Comparison of ENCODE assay signal across 8 cellular contexts in genomic region chr1:227563319-227564201, GRCh38. TPM values are rescaled to one million over a fixed set of nuclear protein-coding genes. Genes with fewer than 3 reads are reported as not detected.
A peak's percentile ranks its signal among the peaks of the same experiment; 100 is the strongest.
DNase-seq lines count a peak whose midpoint lies in the region; ATAC-seq and TF ChIP-seq lines count a peak whose summit lies in the region.

Gene ZNF678, plus strand, starts transcription at chr1:227563556. Its CDS starts 87,436 bp downstream, at chr1:227650992.

- no peaks in the 10 kb centered on the region for H3K36me3 ChIP-seq in CD4-positive, CD25-positive, alpha-beta regulatory T cell (ENCODE audit: control insufficient read depth, insufficient read depth, low read length)
- H3K36me3 ChIP-seq in duodenal mucosa (ENCODE audit: control insufficient read depth in 1 of 2, insufficient read depth in 2 of 2, low read length in 2 of 2) (peaks cover 0 to 3% of the 10 kb centered on the region in 2 donors), right lobe of liver (no peaks in the 10 kb centered on the region)

- peaks cover 17% of the 10 kb centered on the region for H3K36me3 Mint-ChIP-seq in CD4-positive, CD25-positive, alpha-beta regulatory T cell
- peaks cover 10% of the 10 kb centered on the region for H3K36me3 Mint-ChIP-seq in activated CD4-positive, alpha-beta memory T cell treated with anti-CD3 and anti-CD28 coated beads for 36 hours

- H3K27me3 Mint-ChIP-seq in CD4-positive, CD25-positive, alpha-beta regulatory T cell: peaks cover 33% of the 10 kb centered on the region
- peaks cover 22% of the 10 kb centered on the region for H3K27me3 Mint-ChIP-seq in activated CD4-positive, alpha-beta memory T cell treated with anti-CD3 and anti-CD28 coated beads for 36 hours

- peak; percentile 60 for TF ChIP-seq POLR2A in right lobe of liver (IDR thresholded peaks at IDR 0.05)

- 4% methylated on average over 9 of the region's 39 CpGs for WGBS in right lobe of liver (ENCODE audit: insufficient coverage, low coverage, low lambda C conversion rate, missing lambda C conversion rate)

- peak; percentile 75 to 88 (median 84) for DNase-seq in CD4-positive, CD25-positive, alpha-beta regulatory T cell
- DNase-seq in NCI-H82 (lab: John Stamatoyannopoulos, UW) (peak; percentile 99), right lobe of liver (peak; percentile 90)
- DNase-seq in activated CD4-positive, alpha-beta memory T cell treated with anti-CD3 and anti-CD28 coated beads for 36 hours: peak; percentile 95
- DNase-seq in stimulated activated CD4-positive, alpha-beta T cell treated with anti-CD3 and anti-CD28 coated beads, Interleukin-4, amount 100 ng/mL, for 24 hours: peak; percentile 92

- H3K27ac Mint-ChIP-seq in CD4-positive, CD25-positive, alpha-beta regulatory T cell: peak within 1 kb of the TSS; percentile 71 to 93 (median 92)
- H3K27ac Mint-ChIP-seq in activated CD4-positive, alpha-beta memory T cell treated with anti-CD3 and anti-CD28 coated beads for 36 hours: peak within 1 kb of the TSS; percentile 92

- H3K27me3 ChIP-seq in CD4-positive, CD25-positive, alpha-beta regulatory T cell (ENCODE audit: control insufficient read depth, insufficient read depth, low read length): peaks cover 2% of the 10 kb centered on the region
- H3K27me3 ChIP-seq in duodenal mucosa (ENCODE audit: control insufficient read depth in 1 of 2, insufficient read depth in 2 of 2, low read length in 2 of 2) (peaks cover 4 to 6% of the 10 kb centered on the region in 2 donors), right lobe of liver (no peaks in the 10 kb centered on the region)

- POLR2A ChIA-PET in activated CD4-positive, alpha-beta memory T cell treated with anti-CD3 and anti-CD28 coated beads for 36 hours (lab: Charles Lee): interaction anchor here (1.0 to 1.5 kb wide), 2 partner anchors 21 to 171 kb away, joined by 4 read pairs; partner anchors contain the start of gene JMJD4

- CTCF ChIA-PET in activated CD4-positive, alpha-beta memory T cell treated with anti-CD3 and anti-CD28 coated beads for 36 hours (lab: Charles Lee): interaction anchor here (0.9 to 3.8 kb wide), 4 partner anchors 10 to 390 kb away, joined by 4 to 37 read pairs (median 6); no protein-coding TSS in a partner anchor

- no peaks in the 10 kb centered on the region for H3K9me3 ChIP-seq in CD4-positive, CD25-positive, alpha-beta regulatory T cell (ENCODE audit: control insufficient read depth in 2 of 2, low read length in 2 of 2)
- H3K9me3 ChIP-seq in duodenal mucosa (ENCODE audit: control insufficient read depth in 1 of 2, low read length in 2 of 2) (no peaks in the 10 kb centered on the region), right lobe of liver (no peaks in the 10 kb centered on the region)

- H3K4me3 Mint-ChIP-seq in CD4-positive, CD25-positive, alpha-beta regulatory T cell: peak within 1 kb of the TSS; percentile 86 to 93 (median 88)
- H3K4me3 Mint-ChIP-seq in activated CD4-positive, alpha-beta memory T cell treated with anti-CD3 and anti-CD28 coated beads for 36 hours: peak within 1 kb of the TSS; percentile 96

- peak within 1 kb of the TSS; percentile 65 to 69 for H3K9ac ChIP-seq in duodenal mucosa (ENCODE audit: low read depth in 1 of 2, low read length in 2 of 2)

- peak; percentile 90 to 91 for ATAC-seq in CD4-positive, CD25-positive, alpha-beta regulatory T cell (ENCODE audit: low read depth in 2 of 2)
- ATAC-seq in GM19452 (IDR thresholded peaks at IDR 0.05; ENCODE audit: unreplicated experiment) (peak; percentile 95), HG03575 (IDR thresholded peaks at IDR 0.05; ENCODE audit: extremely low read depth, insufficient number of reproducible peaks, low FRiP score, unreplicated experiment) (peak; percentile 78), right lobe of liver (peak; percentile 96 to 98 (median 96))

- peaks cover 12% of the 10 kb centered on the region for H3K4me1 ChIP-seq in CD4-positive, CD25-positive, alpha-beta regulatory T cell (ENCODE audit: control insufficient read depth, insufficient read depth, low read length, poor library complexity, severe bottlenecking)
- H3K4me1 ChIP-seq in duodenal mucosa (ENCODE audit: control insufficient read depth in 1 of 2, insufficient read depth in 2 of 2, low read length in 2 of 2) (peaks cover 0 to 3% of the 10 kb centered on the region in 2 donors), right lobe of liver (no peaks in the 10 kb centered on the region)

- H3K4me1 Mint-ChIP-seq in CD4-positive, CD25-positive, alpha-beta regulatory T cell: peaks cover 0 to 53% (median 29%) of the 10 kb centered on the region in 4 donors
- peaks cover 28% of the 10 kb centered on the region for H3K4me1 Mint-ChIP-seq in activated CD4-positive, alpha-beta memory T cell treated with anti-CD3 and anti-CD28 coated beads for 36 hours (ENCODE audit: low read depth)

- intact Hi-C loops in activated CD4-positive, alpha-beta memory T cell treated with anti-CD3 and anti-CD28 coated beads for 36 hours (cut with micrococcal nuclease): loop anchor here (1.0 to 10.0 kb wide), 6 partner anchors 21 to 621 kb away; partner anchors contain the start of genes COQ8A, JMJD4 and SNAP47
- intact Hi-C loops in right lobe of liver (cut with DNase I): loop anchor here in 1 of 2 donors (5.0 kb wide), 1 partner anchor 174 kb away; the partner anchor contains the start of genes JMJD4 and SNAP47

- TF ChIP-seq CTCF in right lobe of liver (IDR thresholded peaks at IDR 0.05): no peak

- H3K9me3 Mint-ChIP-seq in CD4-positive, CD25-positive, alpha-beta regulatory T cell: peaks cover 0 to 6% (median 2%) of the 10 kb centered on the region in 7 donors
- H3K9me3 Mint-ChIP-seq in activated CD4-positive, alpha-beta memory T cell treated with anti-CD3 and anti-CD28 coated beads for 36 hours: no peaks in the 10 kb centered on the region

- H3K27ac ChIP-seq in CD4-positive, CD25-positive, alpha-beta regulatory T cell (ENCODE audit: insufficient read depth, low read length, poor library complexity, severe bottlenecking): peak within 1 kb of the TSS; percentile 76
- H3K27ac ChIP-seq in duodenal mucosa (ENCODE audit: low read depth, low read length) (peak within 1 kb of the TSS; percentile 69), right lobe of liver (peak within 1 kb of the TSS; percentile 49 to 80 (median 69))

- peak within 1 kb of the TSS; percentile 93 for H3K4me3 ChIP-seq in CD4-positive, CD25-positive, alpha-beta regulatory T cell (ENCODE audit: low read depth, low read length)
- peak within 1 kb of the TSS; percentile 85 to 86 for H3K4me3 ChIP-seq in duodenal mucosa (ENCODE audit: low read depth in 1 of 2, low read length in 2 of 2)
- H3K4me3 ChIP-seq in right lobe of liver: peak within 1 kb of the TSS; percentile 54 to 70 (median 68)

RNA-seq across cellular contexts. Expression of gene ZNF678, which starts in this region (rescaled TPM):
- 9.9 TPM for total RNA-seq in CD4-positive, CD25-positive, alpha-beta regulatory T cell
- 1 to 10 TPM; 2.4 to 8.2 (median 3.2) TPM for polyA plus RNA-seq in CD4-positive, CD25-positive, alpha-beta regulatory T cell
- total RNA-seq in activated CD4-positive, alpha-beta memory T cell treated with anti-CD3 and anti-CD28 coated beads for 36 hours: 1 to 10 TPM; 6.5 to 7.4 TPM
- 1 to 10 TPM; 2.4 to 4.8 (median 3.0) TPM for total RNA-seq in right lobe of liver

Comparison
In these comparisons a context has a peak if more than half of its experiments do, and no peak if none do; other contexts are left out.
1. Peak in every context shown above with its lines: DNase-seq, ATAC-seq, H3K4me3 ChIP-seq and H3K27ac ChIP-seq.